ENCODE assay signal across 25 cellular contexts in the genomic region with DNA sequence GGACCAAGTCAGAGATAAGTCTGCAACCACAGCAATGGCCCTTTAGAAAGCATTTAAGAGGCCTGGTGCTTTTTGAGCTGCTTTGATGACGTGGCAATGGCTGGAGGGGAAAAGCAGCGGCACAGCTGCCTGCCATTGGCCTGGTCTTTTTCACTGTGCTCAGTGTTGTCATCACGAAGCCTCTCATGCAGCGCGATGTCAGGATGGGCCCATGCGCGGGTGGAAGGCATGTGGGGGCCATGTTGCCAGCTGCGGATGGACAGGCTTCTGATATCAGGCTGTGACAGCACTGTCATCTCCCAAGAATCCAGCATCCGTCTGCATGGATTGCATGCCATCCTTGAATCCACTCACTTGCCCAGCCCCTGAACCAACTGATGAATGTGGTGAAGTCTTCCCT.
"Had no signal": no experiment of that assay in that cellular context is flagged by ENCODE, and none has a peak within 500 bp of the region (broad histone marks: within the 10 kb centered on the region; RNA-seq: fewer than 3 reads in every experiment).

No MANE protein-coding gene starts in this region.

- H3K4me1 Mint-ChIP-seq: activated CD4-positive, alpha-beta T cell treated with anti-CD3 and anti-CD28 coated beads, Interleukin-2, amount 10 ng/mL, durations not matched to agents 7 days and 5 days; activated naive CD4-positive, alpha-beta T cell treated with anti-CD3 and anti-CD28 coated beads, Interleukin-2, amount 50 U/mL, for 24 hours; naive thymus-derived CD8-positive, alpha-beta T cell; stimulated activated memory B cell treated with anti-CD40 and anti-IgM and Interleukin-4, amounts not matched to agents 10 μg/mL and 1 μg/mL and 100 μg/mL, for 72 hours had no signal

- H2AFZ ChIP-seq: neural progenitor cell had no signal

- H3K36me3 Mint-ChIP-seq: activated naive CD4-positive, alpha-beta T cell treated with anti-CD3 and anti-CD28 coated beads, Interleukin-2, amount 50 U/mL, for 24 hours; brain; naive thymus-derived CD8-positive, alpha-beta T cell; neural progenitor cell; stimulated activated memory B cell treated with anti-CD40 and anti-IgM and Interleukin-4, amounts not matched to agents 10 μg/mL and 1 μg/mL and 100 μg/mL, for 72 hours had no signal

- H3K36me3 ChIP-seq: esophagus muscularis mucosa, gastrocnemius medialis, neural progenitor cell, right atrium auricular region, stomach, suprapubic skin, tibial nerve, uterus, WERI-Rb-1 had no signal

- H3K27me3 ChIP-seq: dorsolateral prefrontal cortex, esophagus muscularis mucosa, gastrocnemius medialis, neural progenitor cell, right atrium auricular region, stomach, suprapubic skin, tibial nerve, uterus had no signal

- H3K27me3 Mint-ChIP-seq: activated CD4-positive, alpha-beta T cell treated with anti-CD3 and anti-CD28 coated beads, Interleukin-2, amount 10 ng/mL, durations not matched to agents 7 days and 5 days; activated naive CD4-positive, alpha-beta T cell treated with anti-CD3 and anti-CD28 coated beads, Interleukin-2, amount 50 U/mL, for 24 hours had no signal

- H3K27ac Mint-ChIP-seq: activated CD4-positive, alpha-beta T cell treated with anti-CD3 and anti-CD28 coated beads, Interleukin-2, amount 10 ng/mL, durations not matched to agents 7 days and 5 days; activated CD8-positive, alpha-beta T cell treated with anti-CD3 and anti-CD28 coated beads for 36 hours; activated naive CD4-positive, alpha-beta T cell treated with anti-CD3 and anti-CD28 coated beads, Interleukin-2, amount 50 U/mL, for 24 hours; activated T-helper 1 cell treated with anti-CD3 and anti-CD28 coated beads, Interleukin-12 subunit alpha, Interleukin-12 subunit beta, Interleukin-2, Interleukin-4 antibody, amounts not matched to agents 30 ng/mL and 10 ng/mL and 1 ng/mL, durations not matched to agents 14 hours and 24 hours and 36 hours; neural progenitor cell; progenitor cell of endocrine pancreas; stimulated activated memory B cell treated with anti-CD40 and anti-IgM and Interleukin-4, amounts not matched to agents 10 μg/mL and 1 μg/mL and 100 μg/mL, for 72 hours; T-helper 2 cell treated with Interferon-gamma antibody and Interleukin-4, amounts not matched to agents 5 μg/mL and 100 μg/mL, for 36 hours had no signal

- H3K9me3 Mint-ChIP-seq: activated CD4-positive, alpha-beta T cell treated with anti-CD3 and anti-CD28 coated beads, Interleukin-2, amount 10 ng/mL, durations not matched to agents 7 days and 5 days; activated CD8-positive, alpha-beta T cell treated with anti-CD3 and anti-CD28 coated beads for 36 hours; activated naive CD4-positive, alpha-beta T cell treated with anti-CD3 and anti-CD28 coated beads, Interleukin-2, amount 50 U/mL, for 24 hours; activated T-helper 1 cell treated with anti-CD3 and anti-CD28 coated beads, Interleukin-12 subunit alpha, Interleukin-12 subunit beta, Interleukin-2, Interleukin-4 antibody, amounts not matched to agents 30 ng/mL and 10 ng/mL and 1 ng/mL, durations not matched to agents 14 hours and 24 hours and 36 hours; naive thymus-derived CD8-positive, alpha-beta T cell; neural progenitor cell; stimulated activated memory B cell treated with anti-CD40 and anti-IgM and Interleukin-4, amounts not matched to agents 10 μg/mL and 1 μg/mL and 100 μg/mL, for 72 hours; T-helper 2 cell treated with Interferon-gamma antibody and Interleukin-4, amounts not matched to agents 5 μg/mL and 100 μg/mL, for 36 hours had no signal

- H3K4me2 ChIP-seq: neural progenitor cell had no signal

- H3K9me3 ChIP-seq: esophagus muscularis mucosa, gastrocnemius medialis, right atrium auricular region, stomach, suprapubic skin, tibial nerve, uterus had no signal

- H3K4me1 ChIP-seq: esophagus muscularis mucosa, gastrocnemius medialis, neural progenitor cell, right atrium auricular region, uterus had no signal

- H3K27ac ChIP-seq: dorsolateral prefrontal cortex, esophagus muscularis mucosa, gastrocnemius medialis, neural progenitor cell, right atrium auricular region, stomach, suprapubic skin, tibial nerve, uterus, WERI-Rb-1 had no signal

- H3K9ac ChIP-seq: neural progenitor cell had no signal

- H3K4me3 ChIP-seq: dorsolateral prefrontal cortex, esophagus muscularis mucosa, gastrocnemius medialis, neural progenitor cell, right atrium auricular region, stomach, suprapubic skin, tibial nerve, uterus had no signal

- H3K4me3 Mint-ChIP-seq: activated CD4-positive, alpha-beta T cell treated with anti-CD3 and anti-CD28 coated beads, Interleukin-2, amount 10 ng/mL, durations not matched to agents 7 days and 5 days; activated CD8-positive, alpha-beta T cell treated with anti-CD3 and anti-CD28 coated beads for 36 hours; activated naive CD4-positive, alpha-beta T cell treated with anti-CD3 and anti-CD28 coated beads, Interleukin-2, amount 50 U/mL, for 24 hours; activated T-helper 1 cell treated with anti-CD3 and anti-CD28 coated beads, Interleukin-12 subunit alpha, Interleukin-12 subunit beta, Interleukin-2, Interleukin-4 antibody, amounts not matched to agents 30 ng/mL and 10 ng/mL and 1 ng/mL, durations not matched to agents 14 hours and 24 hours and 36 hours; brain; naive thymus-derived CD8-positive, alpha-beta T cell; neural progenitor cell; stimulated activated memory B cell treated with anti-CD40 and anti-IgM and Interleukin-4, amounts not matched to agents 10 μg/mL and 1 μg/mL and 100 μg/mL, for 72 hours; T-helper 2 cell treated with Interferon-gamma antibody and Interleukin-4, amounts not matched to agents 5 μg/mL and 100 μg/mL, for 36 hours had no signal

- DNase-seq: activated CD4-positive, alpha-beta T cell treated with anti-CD3 and anti-CD28 coated beads, Interleukin-2, amount 10 ng/mL, durations not matched to agents 7 days and 5 days; activated CD4-positive, CD25-positive, alpha-beta regulatory T cell treated with anti-CD3 and anti-CD28 coated beads, Interleukin-2, amount 50 U/mL, for 72 hours; activated CD8-positive, alpha-beta T cell treated with anti-CD3 and anti-CD28 coated beads for 36 hours; activated gamma-delta T cell; aorta; caudate nucleus; dorsolateral prefrontal cortex; gastrocnemius medialis; hypothalamus; naive thymus-derived CD8-positive, alpha-beta T cell; stimulated activated CD4-positive, alpha-beta T cell treated with anti-CD3 and anti-CD28 coated beads, Interleukin-1b, Interleukin-23, amount 100 ng/mL, for 48 hours; stomach; uterus; WERI-Rb-1 had no signal

- ATAC-seq: activated CD8-positive, alpha-beta T cell treated with anti-CD3 and anti-CD28 coated beads for 36 hours; gastrocnemius medialis; naive thymus-derived CD8-positive, alpha-beta T cell; stimulated activated memory B cell treated with anti-CD40 and anti-IgM and Interleukin-4, amounts not matched to agents 10 μg/mL and 1 μg/mL and 100 μg/mL, for 72 hours had no signal
